Comparison of ENCODE assay signal across 29 cellular contexts in the genomic region with DNA sequence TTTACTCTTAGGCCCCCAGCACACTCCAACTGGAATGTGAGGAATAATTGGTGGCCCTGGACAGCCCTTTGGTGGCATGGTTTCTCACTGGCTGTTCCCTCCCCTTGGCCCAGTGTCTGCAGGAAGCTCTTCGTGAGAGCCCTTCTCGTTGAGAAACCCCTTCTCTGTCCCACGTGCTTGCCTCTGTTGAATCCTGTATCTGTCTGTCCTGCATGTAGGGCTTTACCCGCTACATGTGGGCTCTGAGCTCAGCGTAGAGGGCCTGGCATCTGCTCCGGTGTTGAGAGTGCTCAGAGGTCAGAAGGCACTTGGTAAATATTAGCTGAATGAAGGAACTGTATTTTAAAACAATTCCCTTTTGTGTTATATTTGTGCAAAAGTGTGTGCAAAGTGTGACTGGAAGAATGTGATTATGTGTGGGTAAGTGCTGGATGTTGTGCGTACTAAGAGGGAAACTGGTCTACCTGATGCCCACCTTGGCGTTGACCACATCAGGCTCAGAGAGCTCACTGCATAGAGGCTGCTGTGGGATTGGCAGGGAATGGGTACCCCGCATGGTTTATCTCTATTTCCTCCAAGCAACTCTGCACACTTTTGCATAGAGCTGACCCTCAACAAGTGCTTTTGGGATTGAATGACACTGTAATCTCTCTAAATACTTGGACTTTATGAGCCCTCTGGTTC. TPM values are rescaled to one million over a fixed set of nuclear protein-coding genes. Genes with fewer than 3 reads are reported as not detected.
A peak's percentile ranks its signal among the peaks of the same experiment; 100 is the strongest.
DNase-seq lines count a peak whose midpoint lies in the region; ATAC-seq and TF ChIP-seq lines count a peak whose summit lies in the region.
"Had no signal": no experiment of that assay in that cellular context is flagged by ENCODE, and none has a peak within 500 bp of the region (broad histone marks: within the 10 kb centered on the region; RNA-seq: fewer than 3 reads in every experiment).

No MANE protein-coding gene starts in this region.

- POLR2A ChIA-PET in activated CD4-positive, alpha-beta T cell treated with anti-CD3 and anti-CD28 coated beads, Interleukin-2, amount 10 ng/mL, durations not matched to agents 7 days and 5 days (lab: Charles Lee) = no interaction called here

- intact Hi-C loops in lower lobe of right lung (cut with DNase I) = no loop called here

- ATAC-seq in lower lobe of right lung (peak; percentile 41 to 47), GM18858 (IDR thresholded peaks at IDR 0.05; ENCODE audit: unreplicated experiment) (no peak)
- ATAC-seq in stimulated activated effector memory CD8-positive, alpha-beta T cell treated with anti-CD3 and anti-CD28 coated beads, Interleukin-12 subunit alpha, Interleukin-12 subunit beta, amount 100 ng/mL, for 72 hours = no peak
- ATAC-seq: activated T-cell treated with anti-CD3 and anti-CD28 coated beads, Interleukin-2, amount 50 U/mL, for 72 hours; stimulated activated naive B cell treated with anti-CD40 and anti-IgM and Interleukin-4, amounts not matched to agents 10 μg/mL and 1 μg/mL and 100 μg/mL, for 72 hours had no signal

- no peak for DNase-seq in activated CD4-positive, alpha-beta T cell treated with anti-CD3 and anti-CD28 coated beads, Interleukin-2, amount 10 ng/mL, durations not matched to agents 7 days and 5 days
- no peak for DNase-seq in activated CD4-positive, alpha-beta T cell treated with anti-CD3 and anti-CD28 coated beads for 48 hours
- no peak for DNase-seq in lower lobe of right lung
- DNase-seq in stimulated activated effector memory CD8-positive, alpha-beta T cell treated with anti-CD3 and anti-CD28 coated beads, Interleukin-12 subunit alpha, Interleukin-12 subunit beta, amount 100 ng/mL, for 72 hours (ENCODE audit: low spot score in 2 of 2) = peak in 1 of 2 donors; percentile 33
- DNase-seq in NK-92 treated with Interleukin-12 subunit alpha and Interleukin-12 subunit beta, amount 100 ng/mL, for 24 hours (lab: John Stamatoyannopoulos, UW) = no peak
- no peak for DNase-seq in NCI-H1930 (lab: John Stamatoyannopoulos, UW)
- DNase-seq: activated CD4-positive, alpha-beta T cell treated with anti-CD3 and anti-CD28 coated beads for 4 hours; activated naive CD4-positive, alpha-beta T cell treated with Interleukin-2 at 50 U/mL for 16 hours; activated T-cell treated with anti-CD3 and anti-CD28 coated beads, Interleukin-2, amount 50 U/mL, for 72 hours; brain microvascular endothelial cell; Calu3; DMS79 treated with DMSO at 0.1 percent for 48 hours; effector CD4-positive, alpha-beta T cell; GDM1; GM23248; hypothalamus; IMR-90; NCI-H146; NCI-H2107; NCI-H345; NCI-H774; nucleus accumbens; SJCRH30; stimulated activated naive B cell treated with anti-CD40 and anti-IgM and Interleukin-4, amounts not matched to agents 10 μg/mL and 1 μg/mL and 100 μg/mL, for 72 hours; SW 1271 had no signal

- TF ChIP-seq CTCF in brain (conservative IDR thresholded peaks at IDR 0.05) (no peak), lower lobe of right lung (IDR thresholded peaks at IDR 0.05) (no peak)

- H3K36me3 Mint-ChIP-seq in activated CD4-positive, alpha-beta T cell treated with anti-CD3 and anti-CD28 coated beads, Interleukin-2, amount 10 ng/mL, durations not matched to agents 7 days and 5 days (ENCODE audit: low read depth) = peaks cover 41% of the 10 kb centered on the region
- H3K36me3 Mint-ChIP-seq in brain = peaks cover 15% of the 10 kb centered on the region
- H3K36me3 Mint-ChIP-seq in stimulated activated effector memory CD8-positive, alpha-beta T cell treated with anti-CD3 and anti-CD28 coated beads, Interleukin-12 subunit alpha, Interleukin-12 subunit beta, amount 100 ng/mL, for 72 hours = no peaks in the 10 kb centered on the region
- H3K36me3 Mint-ChIP-seq: stimulated activated naive B cell treated with anti-CD40 and anti-IgM and Interleukin-4, amounts not matched to agents 10 μg/mL and 1 μg/mL and 100 μg/mL, for 72 hours had no signal

- H3K9me3 Mint-ChIP-seq in activated CD4-positive, alpha-beta T cell treated with anti-CD3 and anti-CD28 coated beads, Interleukin-2, amount 10 ng/mL, durations not matched to agents 7 days and 5 days = no peaks in the 10 kb centered on the region
- no peaks in the 10 kb centered on the region for H3K9me3 Mint-ChIP-seq in brain
- no peaks in the 10 kb centered on the region for H3K9me3 Mint-ChIP-seq in stimulated activated effector memory CD8-positive, alpha-beta T cell treated with anti-CD3 and anti-CD28 coated beads, Interleukin-12 subunit alpha, Interleukin-12 subunit beta, amount 100 ng/mL, for 72 hours
- H3K9me3 Mint-ChIP-seq: activated T-cell treated with anti-CD3 and anti-CD28 coated beads, Interleukin-2, amount 50 U/mL, for 72 hours; CD14-positive monocyte; stimulated activated naive B cell treated with anti-CD40 and anti-IgM and Interleukin-4, amounts not matched to agents 10 μg/mL and 1 μg/mL and 100 μg/mL, for 72 hours had no signal

- H3K36me3 ChIP-seq in lower lobe of right lung = no peaks in the 10 kb centered on the region
- H3K36me3 ChIP-seq: brain microvascular endothelial cell, SJCRH30, suprapubic skin had no signal

- H3K4me3 ChIP-seq in lower lobe of right lung = no peak overlapping the region
- H3K4me3 ChIP-seq: GM23248, SJCRH30, suprapubic skin had no signal

- H3K4me1 ChIP-seq in lower lobe of right lung = peaks cover 9% of the 10 kb centered on the region
- H3K4me1 ChIP-seq: SJCRH30 had no signal

- peak overlapping the region; percentile 13 for H3K27ac Mint-ChIP-seq in activated CD4-positive, alpha-beta T cell treated with anti-CD3 and anti-CD28 coated beads, Interleukin-2, amount 10 ng/mL, durations not matched to agents 7 days and 5 days
- peak overlapping the region in 4 of 5 experiments; percentile 73 to 93 (median 90) for H3K27ac Mint-ChIP-seq in brain
- H3K27ac Mint-ChIP-seq in stimulated activated effector memory CD8-positive, alpha-beta T cell treated with anti-CD3 and anti-CD28 coated beads, Interleukin-12 subunit alpha, Interleukin-12 subunit beta, amount 100 ng/mL, for 72 hours = peak overlapping the region; percentile 36
- H3K27ac Mint-ChIP-seq: activated T-cell treated with anti-CD3 and anti-CD28 coated beads, Interleukin-2, amount 50 U/mL, for 72 hours; stimulated activated naive B cell treated with anti-CD40 and anti-IgM and Interleukin-4, amounts not matched to agents 10 μg/mL and 1 μg/mL and 100 μg/mL, for 72 hours had no signal

- no peaks in the 10 kb centered on the region for H3K27me3 ChIP-seq in lower lobe of right lung (ENCODE audit: low read depth)
- H3K27me3 ChIP-seq: brain microvascular endothelial cell, SJCRH30, suprapubic skin had no signal

- H3K9me3 ChIP-seq in lower lobe of right lung = no peaks in the 10 kb centered on the region
- H3K9me3 ChIP-seq: SJCRH30, suprapubic skin had no signal

- no peak overlapping the region for H3K4me3 Mint-ChIP-seq in activated CD4-positive, alpha-beta T cell treated with anti-CD3 and anti-CD28 coated beads, Interleukin-2, amount 10 ng/mL, durations not matched to agents 7 days and 5 days
- H3K4me3 Mint-ChIP-seq in brain = peak overlapping the region in 1 of 5 experiments; percentile 39
- H3K4me3 Mint-ChIP-seq in stimulated activated effector memory CD8-positive, alpha-beta T cell treated with anti-CD3 and anti-CD28 coated beads, Interleukin-12 subunit alpha, Interleukin-12 subunit beta, amount 100 ng/mL, for 72 hours = no peak overlapping the region
- H3K4me3 Mint-ChIP-seq: activated T-cell treated with anti-CD3 and anti-CD28 coated beads, Interleukin-2, amount 50 U/mL, for 72 hours; CD14-positive monocyte; stimulated activated naive B cell treated with anti-CD40 and anti-IgM and Interleukin-4, amounts not matched to agents 10 μg/mL and 1 μg/mL and 100 μg/mL, for 72 hours had no signal

- H3K27me3 Mint-ChIP-seq in activated CD4-positive, alpha-beta T cell treated with anti-CD3 and anti-CD28 coated beads, Interleukin-2, amount 10 ng/mL, durations not matched to agents 7 days and 5 days = no peaks in the 10 kb centered on the region
- no peaks in the 10 kb centered on the region for H3K27me3 Mint-ChIP-seq in brain
- H3K27me3 Mint-ChIP-seq: stimulated activated naive B cell treated with anti-CD40 and anti-IgM and Interleukin-4, amounts not matched to agents 10 μg/mL and 1 μg/mL and 100 μg/mL, for 72 hours had no signal

- peaks cover 36% of the 10 kb centered on the region for H3K4me1 Mint-ChIP-seq in activated CD4-positive, alpha-beta T cell treated with anti-CD3 and anti-CD28 coated beads, Interleukin-2, amount 10 ng/mL, durations not matched to agents 7 days and 5 days
- peaks cover 81% of the 10 kb centered on the region for H3K4me1 Mint-ChIP-seq in brain
- H3K4me1 Mint-ChIP-seq in stimulated activated effector memory CD8-positive, alpha-beta T cell treated with anti-CD3 and anti-CD28 coated beads, Interleukin-12 subunit alpha, Interleukin-12 subunit beta, amount 100 ng/mL, for 72 hours = peaks cover 37% of the 10 kb centered on the region
- H3K4me1 Mint-ChIP-seq: stimulated activated naive B cell treated with anti-CD40 and anti-IgM and Interleukin-4, amounts not matched to agents 10 μg/mL and 1 μg/mL and 100 μg/mL, for 72 hours had no signal

- no peak overlapping the region for H3K27ac ChIP-seq in lower lobe of right lung
- H3K27ac ChIP-seq: brain microvascular endothelial cell, GM23248, SJCRH30, suprapubic skin had no signal

- CTCF ChIA-PET in activated CD4-positive, alpha-beta T cell treated with anti-CD3 and anti-CD28 coated beads, Interleukin-2, amount 10 ng/mL, durations not matched to agents 7 days and 5 days (lab: Charles Lee) = interaction anchor here (0.8 to 1.9 kb wide), 3 partner anchors 10 to 28 kb away, joined by 3 to 8 read pairs (median 4); no protein-coding TSS in a partner anchor

RNA-seq across cellular contexts. Expression of a gene that starts 40.0 kb away (rescaled TPM):
- total RNA-seq in activated CD4-positive, alpha-beta T cell treated with anti-CD3 and anti-CD28 coated beads, Interleukin-2, amount 10 ng/mL, durations not matched to agents 7 days and 5 days = 100 to 1,000 TPM in 1 of 2 experiments, 10 to 100 TPM in 1; 89.6 to 101 TPM
- polyA plus RNA-seq in brain (ENCODE audit: insufficient read depth, low read depth, low replicate concordance) = 27.5 TPM
- total RNA-seq in lower lobe of right lung = 13.9 TPM

Comparison
In these comparisons a context has a peak if more than half of its experiments do, and no peak if none do; other contexts are left out.
1. H3K27ac Mint-ChIP-seq: peak in every context shown above with its lines; median percentile 90 in brain; 36 in stimulated activated effector memory CD8-positive, alpha-beta T cell treated with anti-CD3 and anti-CD28 coated beads, Interleukin-12 subunit alpha, Interleukin-12 subunit beta, amount 100 ng/mL, for 72 hours; 13 in activated CD4-positive, alpha-beta T cell treated with anti-CD3 and anti-CD28 coated beads, Interleukin-2, amount 10 ng/mL, durations not matched to agents 7 days and 5 days.
2. ATAC-seq: peak in lower lobe of right lung (2 of 2); none in stimulated activated effector memory CD8-positive, alpha-beta T cell treated with anti-CD3 and anti-CD28 coated beads, Interleukin-12 subunit alpha, Interleukin-12 subunit beta, amount 100 ng/mL, for 72 hours (single experiment) and GM18858 (single experiment).